ENCODE assay signal across 2 cellular contexts in the genomic region with DNA sequence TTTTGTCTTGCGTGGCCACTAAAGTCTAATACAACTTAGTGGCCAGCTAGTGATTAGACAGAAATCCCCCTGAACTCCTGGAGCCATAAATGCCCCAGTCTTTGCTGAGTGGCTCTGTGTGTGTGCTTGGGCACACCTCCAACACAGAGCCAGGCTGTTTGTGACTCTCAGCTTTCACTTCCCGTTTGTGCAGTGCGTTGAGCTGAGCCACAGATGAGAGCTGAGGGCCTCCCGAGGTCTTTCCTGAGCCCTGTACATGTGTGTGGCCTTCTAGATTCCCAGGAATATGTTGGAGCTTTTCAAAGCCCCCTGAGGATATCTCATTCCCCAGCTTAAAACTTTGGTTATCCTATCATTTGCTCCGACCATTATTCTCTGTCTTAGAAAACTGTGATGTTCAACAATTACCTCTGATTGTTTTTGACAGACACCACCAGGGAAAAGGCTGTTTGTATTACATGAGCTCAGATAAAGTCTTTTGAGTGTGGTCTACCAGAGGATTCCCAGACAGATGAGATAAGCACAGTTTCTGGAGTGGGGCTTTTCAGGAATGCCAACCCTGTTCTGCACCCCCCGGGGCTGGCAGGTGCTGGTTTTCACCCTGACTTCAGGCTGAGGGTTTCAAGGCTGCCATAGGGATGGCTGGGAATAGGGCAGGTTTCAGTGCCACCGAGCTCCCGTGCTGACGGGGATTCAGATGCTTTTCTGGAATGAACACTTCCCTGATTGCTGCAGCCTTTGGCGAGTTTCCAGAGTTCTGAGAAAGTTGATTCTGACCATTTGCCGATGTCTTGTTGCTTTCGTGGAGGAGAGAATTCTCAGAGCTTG.
TF ChIP-seq lines count a peak whose summit lies in the region.

No MANE protein-coding gene starts in this region.

TF ChIP-seq in GM12878, 131 proteins besides CTCF, POLR2A, EP300 and RAD21 (continues in another document):
- TF ChIP-seq STAT3 (IDR thresholded peaks at IDR 0.05; ENCODE audit: low read depth, low read length) (no peak), NR2F1 (conservative IDR thresholded peaks at IDR 0.05) (no peak), IRF4 (IDR thresholded peaks at IDR 0.05; ENCODE audit: low read depth, low read length) (peak; percentile 83), CREM (IDR thresholded peaks at IDR 0.05; ENCODE audit: low read depth) (no peak), NBN (IDR thresholded peaks at IDR 0.05) (0 out of 2 replicates have a peak, but pooled peaks have one; percentile 34), POLR2AphosphoS5 (IDR thresholded peaks at IDR 0.05; ENCODE audit: low read length) (no peak), IKZF2 (IDR thresholded peaks at IDR 0.05) (peak; percentile 37 to 55; a peak in 3 of 4 replicates), SPI1 (IDR thresholded peaks at IDR 0.05; ENCODE audit: borderline replicate concordance, insufficient read depth, low read depth, low read length) (peak; percentile 98), MYC (IDR thresholded peaks at IDR 0.05; ENCODE audit: insufficient read depth, insufficient read length, insufficient replicate concordance, low read length, severe bottlenecking) (no peak), CBFB (IDR thresholded peaks at IDR 0.05; ENCODE audit: low read depth) (no peak), RCOR1 (conservative IDR thresholded peaks at IDR 0.05; ENCODE audit: low read depth, low read length) (no peak), NR2C1 (IDR thresholded peaks at IDR 0.05) (no peak), PAX5 (IDR thresholded peaks at IDR 0.05; ENCODE audit: borderline replicate concordance, low read depth, low read length) (peak; percentile 42; the same call in 1 of the 2 replicates), NFIC (IDR thresholded peaks at IDR 0.05; ENCODE audit: low read depth, low read length) (no peak), MEF2B (IDR thresholded peaks at IDR 0.05; ENCODE audit: partially characterized antibody, poor library complexity, severe bottlenecking) (peak; percentile 21), YY1 (IDR thresholded peaks at IDR 0.05; ENCODE audit: low read depth, low read length) (no peak), EED (IDR thresholded peaks at IDR 0.05; ENCODE audit: low read depth) (0 out of 2 replicates have a peak, but pooled peaks have one; percentile 29), IKZF1 (conservative IDR thresholded peaks at IDR 0.05) (peak; percentile 62), DPF2 (IDR thresholded peaks at IDR 0.05) (peak; percentile 68; the same call in 1 of the 2 replicates), TARDBP (IDR thresholded peaks at IDR 0.05; ENCODE audit: borderline replicate concordance) (no peak), MTA2 (IDR thresholded peaks at IDR 0.05; ENCODE audit: low read depth) (peak; percentile 32; the same call in 1 of the 2 replicates), NFYA (IDR thresholded peaks at IDR 0.05; ENCODE audit: borderline replicate concordance, low read depth, low read length) (no peak), BACH1 (IDR thresholded peaks at IDR 0.05; ENCODE audit: borderline replicate concordance) (no peak; the same call in 1 of the 2 replicates), RUNX3 (IDR thresholded peaks at IDR 0.05; ENCODE audit: low read length) (no peak), TCF3 (IDR thresholded peaks at IDR 0.05; ENCODE audit: borderline replicate concordance, insufficient read depth, low read depth, low read length) (no peak), ZSCAN29 (IDR thresholded peaks at IDR 0.05) (no peak)
- TF ChIP-seq, protein P1, sequence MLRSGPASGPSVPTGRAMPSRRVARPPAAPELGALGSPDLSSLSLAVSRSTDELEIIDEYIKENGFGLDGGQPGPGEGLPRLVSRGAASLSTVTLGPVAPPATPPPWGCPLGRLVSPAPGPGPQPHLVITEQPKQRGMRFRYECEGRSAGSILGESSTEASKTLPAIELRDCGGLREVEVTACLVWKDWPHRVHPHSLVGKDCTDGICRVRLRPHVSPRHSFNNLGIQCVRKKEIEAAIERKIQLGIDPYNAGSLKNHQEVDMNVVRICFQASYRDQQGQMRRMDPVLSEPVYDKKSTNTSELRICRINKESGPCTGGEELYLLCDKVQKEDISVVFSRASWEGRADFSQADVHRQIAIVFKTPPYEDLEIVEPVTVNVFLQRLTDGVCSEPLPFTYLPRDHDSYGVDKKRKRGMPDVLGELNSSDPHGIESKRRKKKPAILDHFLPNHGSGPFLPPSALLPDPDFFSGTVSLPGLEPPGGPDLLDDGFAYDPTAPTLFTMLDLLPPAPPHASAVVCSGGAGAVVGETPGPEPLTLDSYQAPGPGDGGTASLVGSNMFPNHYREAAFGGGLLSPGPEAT (IDR thresholded peaks at IDR 0.05; ENCODE audit: low read depth): peak; percentile 43; the same call in 1 of the 2 replicates
- TF ChIP-seq, protein P2, sequence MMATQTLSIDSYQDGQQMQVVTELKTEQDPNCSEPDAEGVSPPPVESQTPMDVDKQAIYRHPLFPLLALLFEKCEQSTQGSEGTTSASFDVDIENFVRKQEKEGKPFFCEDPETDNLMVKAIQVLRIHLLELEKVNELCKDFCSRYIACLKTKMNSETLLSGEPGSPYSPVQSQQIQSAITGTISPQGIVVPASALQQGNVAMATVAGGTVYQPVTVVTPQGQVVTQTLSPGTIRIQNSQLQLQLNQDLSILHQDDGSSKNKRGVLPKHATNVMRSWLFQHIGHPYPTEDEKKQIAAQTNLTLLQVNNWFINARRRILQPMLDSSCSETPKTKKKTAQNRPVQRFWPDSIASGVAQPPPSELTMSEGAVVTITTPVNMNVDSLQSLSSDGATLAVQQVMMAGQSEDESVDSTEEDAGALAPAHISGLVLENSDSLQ (IDR thresholded peaks at IDR 0.05): peak; percentile 40; the same call in 1 of the 2 replicates
- TF ChIP-seq, protein P3, sequence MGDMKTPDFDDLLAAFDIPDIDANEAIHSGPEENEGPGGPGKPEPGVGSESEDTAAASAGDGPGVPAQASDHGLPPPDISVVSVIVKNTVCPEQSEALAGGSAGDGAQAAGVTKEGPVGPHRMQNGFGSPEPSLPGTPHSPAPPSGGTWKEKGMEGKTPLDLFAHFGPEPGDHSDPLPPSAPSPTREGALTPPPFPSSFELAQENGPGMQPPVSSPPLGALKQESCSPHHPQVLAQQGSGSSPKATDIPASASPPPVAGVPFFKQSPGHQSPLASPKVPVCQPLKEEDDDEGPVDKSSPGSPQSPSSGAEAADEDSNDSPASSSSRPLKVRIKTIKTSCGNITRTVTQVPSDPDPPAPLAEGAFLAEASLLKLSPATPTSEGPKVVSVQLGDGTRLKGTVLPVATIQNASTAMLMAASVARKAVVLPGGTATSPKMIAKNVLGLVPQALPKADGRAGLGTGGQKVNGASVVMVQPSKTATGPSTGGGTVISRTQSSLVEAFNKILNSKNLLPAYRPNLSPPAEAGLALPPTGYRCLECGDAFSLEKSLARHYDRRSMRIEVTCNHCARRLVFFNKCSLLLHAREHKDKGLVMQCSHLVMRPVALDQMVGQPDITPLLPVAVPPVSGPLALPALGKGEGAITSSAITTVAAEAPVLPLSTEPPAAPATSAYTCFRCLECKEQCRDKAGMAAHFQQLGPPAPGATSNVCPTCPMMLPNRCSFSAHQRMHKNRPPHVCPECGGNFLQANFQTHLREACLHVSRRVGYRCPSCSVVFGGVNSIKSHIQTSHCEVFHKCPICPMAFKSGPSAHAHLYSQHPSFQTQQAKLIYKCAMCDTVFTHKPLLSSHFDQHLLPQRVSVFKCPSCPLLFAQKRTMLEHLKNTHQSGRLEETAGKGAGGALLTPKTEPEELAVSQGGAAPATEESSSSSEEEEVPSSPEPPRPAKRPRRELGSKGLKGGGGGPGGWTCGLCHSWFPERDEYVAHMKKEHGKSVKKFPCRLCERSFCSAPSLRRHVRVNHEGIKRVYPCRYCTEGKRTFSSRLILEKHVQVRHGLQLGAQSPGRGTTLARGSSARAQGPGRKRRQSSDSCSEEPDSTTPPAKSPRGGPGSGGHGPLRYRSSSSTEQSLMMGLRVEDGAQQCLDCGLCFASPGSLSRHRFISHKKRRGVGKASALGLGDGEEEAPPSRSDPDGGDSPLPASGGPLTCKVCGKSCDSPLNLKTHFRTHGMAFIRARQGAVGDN (IDR thresholded peaks at IDR 0.05): peak; percentile 13; the same call in 1 of the 2 replicates

TF ChIP-seq in SK-N-SH treated with all-trans-retinoic acid at 6 μM for 48 hours, 23 proteins besides CTCF, POLR2A, EP300 and RAD21:
- TF ChIP-seq, protein P4, sequence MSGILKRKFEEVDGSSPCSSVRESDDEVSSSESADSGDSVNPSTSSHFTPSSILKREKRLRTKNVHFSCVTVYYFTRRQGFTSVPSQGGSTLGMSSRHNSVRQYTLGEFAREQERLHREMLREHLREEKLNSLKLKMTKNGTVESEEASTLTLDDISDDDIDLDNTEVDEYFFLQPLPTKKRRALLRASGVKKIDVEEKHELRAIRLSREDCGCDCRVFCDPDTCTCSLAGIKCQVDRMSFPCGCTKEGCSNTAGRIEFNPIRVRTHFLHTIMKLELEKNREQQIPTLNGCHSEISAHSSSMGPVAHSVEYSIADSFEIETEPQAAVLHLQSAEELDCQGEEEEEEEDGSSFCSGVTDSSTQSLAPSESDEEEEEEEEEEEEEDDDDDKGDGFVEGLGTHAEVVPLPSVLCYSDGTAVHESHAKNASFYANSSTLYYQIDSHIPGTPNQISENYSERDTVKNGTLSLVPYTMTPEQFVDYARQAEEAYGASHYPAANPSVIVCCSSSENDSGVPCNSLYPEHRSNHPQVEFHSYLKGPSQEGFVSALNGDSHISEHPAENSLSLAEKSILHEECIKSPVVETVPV (CRISPR knock-in tag; IDR thresholded peaks at IDR 0.05): no peak
- no peak for TF ChIP-seq GLIS3 (CRISPR knock-in tag; IDR thresholded peaks at IDR 0.05)
- no peak for TF ChIP-seq ZNF70 (CRISPR knock-in tag; IDR thresholded peaks at IDR 0.05)
- TF ChIP-seq ZNF565 (CRISPR knock-in tag; conservative IDR thresholded peaks at IDR 0.05; ENCODE audit: low read depth): no peak
- TF ChIP-seq ZFP30 (CRISPR knock-in tag; IDR thresholded peaks at IDR 0.05): no peak
- TF ChIP-seq BACH2 (CRISPR knock-in tag; IDR thresholded peaks at IDR 0.05; ENCODE audit: borderline replicate concordance): no peak
- TF ChIP-seq, protein P5, sequence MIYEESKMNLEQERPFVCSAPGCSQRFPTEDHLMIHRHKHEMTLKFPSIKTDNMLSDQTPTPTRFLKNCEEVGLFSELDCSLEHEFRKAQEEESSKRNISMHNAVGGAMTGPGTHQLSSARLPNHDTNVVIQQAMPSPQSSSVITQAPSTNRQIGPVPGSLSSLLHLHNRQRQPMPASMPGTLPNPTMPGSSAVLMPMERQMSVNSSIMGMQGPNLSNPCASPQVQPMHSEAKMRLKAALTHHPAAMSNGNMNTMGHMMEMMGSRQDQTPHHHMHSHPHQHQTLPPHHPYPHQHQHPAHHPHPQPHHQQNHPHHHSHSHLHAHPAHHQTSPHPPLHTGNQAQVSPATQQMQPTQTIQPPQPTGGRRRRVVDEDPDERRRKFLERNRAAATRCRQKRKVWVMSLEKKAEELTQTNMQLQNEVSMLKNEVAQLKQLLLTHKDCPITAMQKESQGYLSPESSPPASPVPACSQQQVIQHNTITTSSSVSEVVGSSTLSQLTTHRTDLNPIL (CRISPR knock-in tag; IDR thresholded peaks at IDR 0.05; ENCODE audit: low read depth): no peak
- TF ChIP-seq TOX (CRISPR knock-in tag; IDR thresholded peaks at IDR 0.05; ENCODE audit: borderline replicate concordance): no peak
- TF ChIP-seq CSDC2 (CRISPR knock-in tag; IDR thresholded peaks at IDR 0.05): no peak
- no peak for TF ChIP-seq TCF4 (CRISPR knock-in tag; IDR thresholded peaks at IDR 0.05; ENCODE audit: borderline replicate concordance)
- no peak for TF ChIP-seq ZC3H10 (CRISPR knock-in tag; IDR thresholded peaks at IDR 0.05)
- no peak for TF ChIP-seq RARB (CRISPR knock-in tag; IDR thresholded peaks at IDR 0.05)
- no peak for TF ChIP-seq ZFP3 (CRISPR knock-in tag; IDR thresholded peaks at IDR 0.05)
- TF ChIP-seq ZNF8 (CRISPR knock-in tag; IDR thresholded peaks at IDR 0.05): no peak
- no peak for TF ChIP-seq OSR1 (CRISPR knock-in tag; IDR thresholded peaks at IDR 0.05)
TF ChIP-seq in SK-N-SH treated with all-trans-retinoic acid at 6 μM for 48 hours: peak in this region for 0.
